Comparison of ENCODE assay signal across 1 cellular context in the genomic region with DNA sequence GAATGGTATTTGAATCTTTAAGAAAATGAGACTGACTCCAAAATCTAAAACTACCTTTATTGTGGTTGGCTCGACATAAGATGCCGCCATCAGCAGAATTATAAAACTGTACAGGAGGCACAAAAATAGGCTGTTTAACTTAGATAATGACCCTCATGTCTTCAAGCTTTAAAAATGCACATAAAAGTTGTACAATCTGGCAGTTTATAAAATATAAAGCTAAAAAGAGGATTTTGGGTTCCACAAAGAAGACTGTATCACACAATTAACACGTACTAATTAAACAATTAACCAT.
TF ChIP-seq lines count a peak whose summit lies in the region.

No MANE protein-coding gene starts in this region.

TF ChIP-seq in HepG2, 621 proteins besides CTCF, POLR2A, EP300 and RAD21:
- TF ChIP-seq, protein P1, sequence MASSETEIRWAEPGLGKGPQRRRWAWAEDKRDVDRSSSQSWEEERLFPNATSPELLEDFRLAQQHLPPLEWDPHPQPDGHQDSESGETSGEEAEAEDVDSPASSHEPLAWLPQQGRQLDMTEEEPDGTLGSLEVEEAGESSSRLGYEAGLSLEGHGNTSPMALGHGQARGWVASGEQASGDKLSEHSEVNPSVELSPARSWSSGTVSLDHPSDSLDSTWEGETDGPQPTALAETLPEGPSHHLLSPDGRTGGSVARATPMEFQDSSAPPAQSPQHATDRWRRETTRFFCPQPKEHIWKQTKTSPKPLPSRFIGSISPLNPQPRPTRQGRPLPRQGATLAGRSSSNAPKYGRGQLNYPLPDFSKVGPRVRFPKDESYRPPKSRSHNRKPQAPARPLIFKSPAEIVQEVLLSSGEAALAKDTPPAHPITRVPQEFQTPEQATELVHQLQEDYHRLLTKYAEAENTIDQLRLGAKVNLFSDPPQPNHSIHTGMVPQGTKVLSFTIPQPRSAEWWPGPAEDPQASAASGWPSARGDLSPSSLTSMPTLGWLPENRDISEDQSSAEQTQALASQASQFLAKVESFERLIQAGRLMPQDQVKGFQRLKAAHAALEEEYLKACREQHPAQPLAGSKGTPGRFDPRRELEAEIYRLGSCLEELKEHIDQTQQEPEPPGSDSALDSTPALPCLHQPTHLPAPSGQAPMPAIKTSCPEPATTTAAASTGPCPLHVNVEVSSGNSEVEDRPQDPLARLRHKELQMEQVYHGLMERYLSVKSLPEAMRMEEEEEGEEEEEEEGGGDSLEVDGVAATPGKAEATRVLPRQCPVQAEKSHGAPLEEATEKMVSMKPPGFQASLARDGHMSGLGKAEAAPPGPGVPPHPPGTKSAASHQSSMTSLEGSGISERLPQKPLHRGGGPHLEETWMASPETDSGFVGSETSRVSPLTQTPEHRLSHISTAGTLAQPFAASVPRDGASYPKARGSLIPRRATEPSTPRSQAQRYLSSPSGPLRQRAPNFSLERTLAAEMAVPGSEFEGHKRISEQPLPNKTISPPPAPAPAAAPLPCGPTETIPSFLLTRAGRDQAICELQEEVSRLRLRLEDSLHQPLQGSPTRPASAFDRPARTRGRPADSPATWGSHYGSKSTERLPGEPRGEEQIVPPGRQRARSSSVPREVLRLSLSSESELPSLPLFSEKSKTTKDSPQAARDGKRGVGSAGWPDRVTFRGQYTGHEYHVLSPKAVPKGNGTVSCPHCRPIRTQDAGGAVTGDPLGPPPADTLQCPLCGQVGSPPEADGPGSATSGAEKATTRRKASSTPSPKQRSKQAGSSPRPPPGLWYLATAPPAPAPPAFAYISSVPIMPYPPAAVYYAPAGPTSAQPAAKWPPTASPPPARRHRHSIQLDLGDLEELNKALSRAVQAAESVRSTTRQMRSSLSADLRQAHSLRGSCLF (CRISPR knock-in tag; IDR thresholded peaks at IDR 0.05; ENCODE audit: borderline replicate concordance) = no peak
- TF ChIP-seq MAFF (IDR thresholded peaks at IDR 0.05; ENCODE audit: low read depth, low read length) (peak; percentile 80), STAT5B (CRISPR knock-in tag; IDR thresholded peaks at IDR 0.05) (no peak), TCF7L2 (IDR thresholded peaks at IDR 0.05; ENCODE audit: low read depth, low read length) (no peak), CHD4 (IDR thresholded peaks at IDR 0.05; ENCODE audit: borderline replicate concordance, low read length) (no peak), MAFK (conservative IDR thresholded peaks at IDR 0.05 in 1 of 2, IDR thresholded peaks at IDR 0.05 in 1 of 2; ENCODE audit: low read length in 2 of 2) (peak; percentile 82 to 88)
- TF ChIP-seq, protein P2, sequence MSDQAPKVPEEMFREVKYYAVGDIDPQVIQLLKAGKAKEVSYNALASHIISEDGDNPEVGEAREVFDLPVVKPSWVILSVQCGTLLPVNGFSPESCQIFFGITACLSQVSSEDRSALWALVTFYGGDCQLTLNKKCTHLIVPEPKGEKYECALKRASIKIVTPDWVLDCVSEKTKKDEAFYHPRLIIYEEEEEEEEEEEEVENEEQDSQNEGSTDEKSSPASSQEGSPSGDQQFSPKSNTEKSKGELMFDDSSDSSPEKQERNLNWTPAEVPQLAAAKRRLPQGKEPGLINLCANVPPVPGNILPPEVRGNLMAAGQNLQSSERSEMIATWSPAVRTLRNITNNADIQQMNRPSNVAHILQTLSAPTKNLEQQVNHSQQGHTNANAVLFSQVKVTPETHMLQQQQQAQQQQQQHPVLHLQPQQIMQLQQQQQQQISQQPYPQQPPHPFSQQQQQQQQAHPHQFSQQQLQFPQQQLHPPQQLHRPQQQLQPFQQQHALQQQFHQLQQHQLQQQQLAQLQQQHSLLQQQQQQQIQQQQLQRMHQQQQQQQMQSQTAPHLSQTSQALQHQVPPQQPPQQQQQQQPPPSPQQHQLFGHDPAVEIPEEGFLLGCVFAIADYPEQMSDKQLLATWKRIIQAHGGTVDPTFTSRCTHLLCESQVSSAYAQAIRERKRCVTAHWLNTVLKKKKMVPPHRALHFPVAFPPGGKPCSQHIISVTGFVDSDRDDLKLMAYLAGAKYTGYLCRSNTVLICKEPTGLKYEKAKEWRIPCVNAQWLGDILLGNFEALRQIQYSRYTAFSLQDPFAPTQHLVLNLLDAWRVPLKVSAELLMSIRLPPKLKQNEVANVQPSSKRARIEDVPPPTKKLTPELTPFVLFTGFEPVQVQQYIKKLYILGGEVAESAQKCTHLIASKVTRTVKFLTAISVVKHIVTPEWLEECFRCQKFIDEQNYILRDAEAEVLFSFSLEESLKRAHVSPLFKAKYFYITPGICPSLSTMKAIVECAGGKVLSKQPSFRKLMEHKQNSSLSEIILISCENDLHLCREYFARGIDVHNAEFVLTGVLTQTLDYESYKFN (CRISPR knock-in tag; conservative IDR thresholded peaks at IDR 0.05) = no peak
